Comparison of ENCODE assay signal across 7 cellular contexts in the genomic region with DNA sequence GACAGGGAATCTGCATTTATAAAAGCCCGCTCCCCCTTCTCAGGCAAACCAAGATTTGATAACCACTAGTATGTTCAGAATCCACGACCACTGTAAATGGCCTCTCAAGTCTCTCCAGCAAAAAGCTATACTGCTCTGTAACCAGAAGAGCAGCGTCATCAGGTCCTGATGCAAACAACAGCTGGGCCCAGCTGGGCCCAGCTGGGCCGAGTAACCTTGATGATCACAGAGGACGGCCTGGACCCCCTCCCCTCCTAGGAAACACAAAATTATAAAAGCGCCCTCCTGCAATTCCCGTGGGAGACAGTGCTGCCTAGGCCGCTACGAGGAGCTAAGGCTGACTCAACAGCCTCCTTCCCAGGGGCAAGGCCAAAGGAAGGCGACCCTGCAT. TPM values are rescaled to one million over a fixed set of nuclear protein-coding genes. Genes with fewer than 3 reads are reported as not detected.
A peak's percentile ranks its signal among the peaks of the same experiment; 100 is the strongest.
DNase-seq lines count a peak whose midpoint lies in the region; ATAC-seq and TF ChIP-seq lines count a peak whose summit lies in the region.

No MANE protein-coding gene starts in this region.

- peaks cover 11% of the 10 kb centered on the region; the same call in 2 of the 3 replicates for H3K36me3 Mint-ChIP-seq in GM23338 (ENCODE audit: low read depth)

- WGBS in esophagus squamous epithelium, 2 donors = 32 to 35% methylated on average over 4 to 7 of the region's 10 CpGs
- 18% methylated on average over 10 of the region's 10 CpGs for WGBS in prostate gland

- no peaks in the 10 kb centered on the region for H3K9me2 ChIP-seq in GM23338 (ENCODE audit: insufficient read depth)

- peak overlapping the region; percentile 87 for H3K4me3 ChIP-seq in GM23338
- H3K4me3 ChIP-seq in Peyer's patch = peak overlapping the region; percentile 82 to 96 (median 92)
- peak overlapping the region; percentile 83 to 93 (median 90) for H3K4me3 ChIP-seq in esophagus squamous epithelium
- H3K4me3 ChIP-seq in prostate gland = peak overlapping the region; percentile 74 to 79

- no peaks in the 10 kb centered on the region for H3K27me3 ChIP-seq in GM23338 (ENCODE audit: insufficient read depth)
- no peaks in the 10 kb centered on the region for H3K27me3 ChIP-seq in Peyer's patch
- peaks cover 0 to 9% (median 0%) of the 10 kb centered on the region in 4 donors for H3K27me3 ChIP-seq in esophagus squamous epithelium
- no peaks in the 10 kb centered on the region for H3K27me3 ChIP-seq in prostate gland (replicated peaks; ENCODE audit: insufficient read depth)

- H3K4me2 ChIP-seq in GM23338 = peak overlapping the region; percentile 92

- peak; percentile 8 for ATAC-seq in GM23338

- TF ChIP-seq POLR2A in Peyer's patch (IDR thresholded peaks at IDR 0.05) (no peak), esophagus squamous epithelium (IDR thresholded peaks at IDR 0.05) (no peak), prostate gland (IDR thresholded peaks at IDR 0.05) (no peak)

- H4K20me1 ChIP-seq in GM23338 (replicated peaks; ENCODE audit: insufficient read depth) = peaks cover 30% of the 10 kb centered on the region

- peaks cover 35% of the 10 kb centered on the region for H3K79me2 ChIP-seq in GM23338 (replicated peaks; ENCODE audit: insufficient read depth)

- peaks cover 43% of the 10 kb centered on the region for H3K4me1 Mint-ChIP-seq in GM23338

- H3K36me3 ChIP-seq in GM23338 (ENCODE audit: insufficient read depth) (peaks cover 7% of the 10 kb centered on the region; the same call in 1 of the 2 replicates), Peyer's patch (no peaks in the 10 kb centered on the region), esophagus squamous epithelium (peaks cover 0 to 10% (median 0%) of the 10 kb centered on the region in 3 donors), prostate gland (no peaks in the 10 kb centered on the region)

- DNase-seq in GM23338 (ENCODE audit: low spot score) (no peak), Peyer's patch (no peak), esophagus squamous epithelium (lab: John Stamatoyannopoulos, UW) (no peak), prostate gland (ENCODE audit: low spot score) (no peak), cerebellum (ENCODE audit: low spot score) (no peak), COLO829 (ENCODE audit: low spot score) (no peak), NK-92 (lab: John Stamatoyannopoulos, UW; ENCODE audit: unreplicated experiment) (no peak)

- H3F3A ChIP-seq in GM23338 (replicated peaks; ENCODE audit: low read depth) = 0 out of 2 replicates have a peak, but pooled peaks cover 5% of the 10 kb centered on the region

- no peaks in the 10 kb centered on the region for H3K9me3 Mint-ChIP-seq in GM23338

- H3K4me1 ChIP-seq in GM23338 (ENCODE audit: insufficient read depth) = peaks cover 30% of the 10 kb centered on the region
- H3K4me1 ChIP-seq in Peyer's patch = peaks cover 0 to 22% (median 3%) of the 10 kb centered on the region in 4 donors
- peaks cover 19 to 46% (median 19%) of the 10 kb centered on the region in 3 donors for H3K4me1 ChIP-seq in esophagus squamous epithelium
- peaks cover 3% of the 10 kb centered on the region for H3K4me1 ChIP-seq in prostate gland (replicated peaks)

- no peaks in the 10 kb centered on the region for H3K9me3 ChIP-seq in Peyer's patch
- no peaks in the 10 kb centered on the region for H3K9me3 ChIP-seq in esophagus squamous epithelium
- H3K9me3 ChIP-seq in prostate gland = no peaks in the 10 kb centered on the region

- TF ChIP-seq CTCF in GM23338 (conservative IDR thresholded peaks at IDR 0.05; ENCODE audit: low read depth in 2 of 2) (no peak), Peyer's patch (IDR thresholded peaks at IDR 0.05) (no peak), esophagus squamous epithelium (IDR thresholded peaks at IDR 0.05) (no peak), prostate gland (IDR thresholded peaks at IDR 0.05) (no peak)

- H3K27ac Mint-ChIP-seq in GM23338 = peak overlapping the region; percentile 99

- peak overlapping the region; percentile 72; the same call in 1 of the 2 replicates for H2AFZ ChIP-seq in GM23338

- peak overlapping the region; percentile 93 for H3K4me3 Mint-ChIP-seq in GM23338

- peaks cover 6% of the 10 kb centered on the region for H3K27me3 Mint-ChIP-seq in GM23338 (ENCODE audit: insufficient read depth, low read depth, poor library complexity)

- intact Hi-C loops in esophagus squamous epithelium (cut with DNase I) = no loop called here
- intact Hi-C loops in prostate gland (cut with DNase I) = loop anchor here (1.0 to 10.0 kb wide), 3 partner anchors 12 to 911 kb away; a partner anchor contains a TSS

- H3K27ac ChIP-seq in GM23338 (ENCODE audit: low read depth) (peak overlapping the region; percentile 51), Peyer's patch (peak overlapping the region; percentile 84 to 95 (median 92)), esophagus squamous epithelium (peak overlapping the region; percentile 91 to 97 (median 96)), prostate gland (peak overlapping the region; percentile 89 to 94)

TF ChIP-seq in GM23338, 12 proteins besides CTCF, POLR2A, EP300 and RAD21:
- TF ChIP-seq NANOG (IDR thresholded peaks at IDR 0.05; ENCODE audit: borderline replicate concordance) = peak; percentile 6; the same call in 1 of the 2 replicates
- TF ChIP-seq, protein P1, sequence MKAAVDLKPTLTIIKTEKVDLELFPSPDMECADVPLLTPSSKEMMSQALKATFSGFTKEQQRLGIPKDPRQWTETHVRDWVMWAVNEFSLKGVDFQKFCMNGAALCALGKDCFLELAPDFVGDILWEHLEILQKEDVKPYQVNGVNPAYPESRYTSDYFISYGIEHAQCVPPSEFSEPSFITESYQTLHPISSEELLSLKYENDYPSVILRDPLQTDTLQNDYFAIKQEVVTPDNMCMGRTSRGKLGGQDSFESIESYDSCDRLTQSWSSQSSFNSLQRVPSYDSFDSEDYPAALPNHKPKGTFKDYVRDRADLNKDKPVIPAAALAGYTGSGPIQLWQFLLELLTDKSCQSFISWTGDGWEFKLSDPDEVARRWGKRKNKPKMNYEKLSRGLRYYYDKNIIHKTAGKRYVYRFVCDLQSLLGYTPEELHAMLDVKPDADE (IDR thresholded peaks at IDR 0.05) = no peak
- no peak for TF ChIP-seq ZNF331 (CRISPR knock-in tag; IDR thresholded peaks at IDR 0.05; ENCODE audit: low read depth)

RNA-seq across cellular contexts. Expression of a gene that starts 0.5 kb away (rescaled TPM):
- 47.8 and 48.3 TPM in 2 replicates for total RNA-seq in GM23338 (2014; rRNA removed; shearing (Covaris generic))
- 12.6 TPM in 2 replicates for polyA plus RNA-seq in GM23338 (2016; fragmentation: Nextera tagmentation; extraction: Ambion mirVana)
- total RNA-seq in Peyer's patch (10 to 100 TPM in 2 of 4 donors, 1 to 10 TPM in 2; 8.3 to 15.4 (median 12.0) TPM), esophagus squamous epithelium (10 to 100 TPM in 3 of 4 donors, 1 to 10 TPM in 1; 10.0 to 16.0 (median 13.8) TPM), prostate gland (10 to 100 TPM; 25.0 to 37.4 TPM), cerebellum (32.3 TPM)

RNA-seq across cellular contexts. Expression of a gene that starts 12.2 kb away (rescaled TPM):
- total RNA-seq in GM23338 (2014; rRNA removed; shearing (Covaris generic)) = 2.1 and 2.3 TPM in 2 replicates
- polyA plus RNA-seq in GM23338 (2016; fragmentation: Nextera tagmentation; extraction: Ambion mirVana) = 3.5 and 3.7 TPM in 2 replicates
- 1 to 10 TPM in 1 of 4 donors, under 1 TPM in 3; 0.53 to 5.0 (median 0.69) TPM for total RNA-seq in Peyer's patch
- under 1 TPM; under 0.01 to 0.62 (median 0.48) TPM for total RNA-seq in esophagus squamous epithelium
- total RNA-seq in prostate gland = 1 to 10 TPM; 2.5 to 4.6 TPM
- total RNA-seq in cerebellum = 0.18 TPM
